In genomic region chr2:33531345-33532059, GRCh38 we compare ENCODE assay signal across 11 cellular contexts. TPM values are rescaled to one million over a fixed set of nuclear protein-coding genes. Genes with fewer than 3 reads are reported as not detected.
DNase-seq lines count a peak whose midpoint lies in the region; ATAC-seq and TF ChIP-seq lines count a peak whose summit lies in the region.
"Had no signal": no experiment of that assay in that cellular context is flagged by ENCODE, and none has a peak within 500 bp of the region (broad histone marks: within the 10 kb centered on the region; RNA-seq: fewer than 3 reads in every experiment).

No MANE protein-coding gene starts in this region.

- CTCF ChIA-PET in IMR-90 (lab: Yijun Ruan, JAX), result interaction anchor here (1.6 kb wide), 1 partner anchor 9 kb away, joined by 3 read pairs; no protein-coding TSS in a partner anchor

- no peak overlapping the region for H3K4me2 ChIP-seq in IMR-90 (ENCODE audit: low read depth, low read length)

- H3K56ac ChIP-seq in IMR-90 (ENCODE audit: extremely low read depth, insufficient read depth, low read length), result 0 out of 2 replicates have a peak overlapping the region, but pooled peaks have one; percentile 5

- H3K27me3 ChIP-seq in IMR-90 (ENCODE audit: control insufficient read depth, insufficient read depth, low read length) (no peaks in the 10 kb centered on the region), spleen (replicated peaks in 1 of 7) (no peaks in the 10 kb centered on the region), vagina (no peaks in the 10 kb centered on the region)

- no peak for TF ChIP-seq RAD21 in IMR-90 (IDR thresholded peaks at IDR 0.05; ENCODE audit: low read length)

- H4K91ac ChIP-seq in IMR-90 (ENCODE audit: insufficient read depth, low read depth, low read length), result peak overlapping the region; percentile 40; the same call in 1 of the 2 replicates

- no peaks in the 10 kb centered on the region for H3K79me1 ChIP-seq in IMR-90 (ENCODE audit: low read depth in 1 of 2, low read length in 2 of 2)

- H2AK9ac ChIP-seq in IMR-90 (replicated peaks; ENCODE audit: low read depth, low read length, poor library complexity), result no peak overlapping the region

- TF ChIP-seq POLR2A in GM19099 (IDR thresholded peaks at IDR 0.05; ENCODE audit: extremely low read depth, insufficient read length, low read depth), result peak; percentile 16
- TF ChIP-seq POLR2A in IMR-90 (IDR thresholded peaks at IDR 0.05; ENCODE audit: low read depth, low read length), result no peak
- TF ChIP-seq POLR2A in spleen (IDR thresholded peaks at IDR 0.05), result no peak
- TF ChIP-seq POLR2A in vagina (IDR thresholded peaks at IDR 0.05), result no peak

- peak overlapping the region; percentile 82 for H2BK120ac ChIP-seq in IMR-90 (ENCODE audit: low read depth, low read length)

- TF ChIP-seq CTCF in IMR-90 (conservative IDR thresholded peaks at IDR 0.05; ENCODE audit: low read depth, low read length) (no peak), choroid plexus epithelial cell (conservative IDR thresholded peaks at IDR 0.05; ENCODE audit: low read depth, low read length) (no peak), spleen (IDR thresholded peaks at IDR 0.05 in 8 of 11, conservative IDR thresholded peaks at IDR 0.05 in 3 of 11) (no peak), vagina (IDR thresholded peaks at IDR 0.05) (no peak)

- H3K36me3 ChIP-seq in IMR-90 (ENCODE audit: control insufficient read depth, insufficient read depth, low read length), result no peaks in the 10 kb centered on the region
- peaks cover 0 to 60% (median 6%) of the 10 kb centered on the region in 6 donors for H3K36me3 ChIP-seq in spleen
- H3K36me3 ChIP-seq in vagina, result no peaks in the 10 kb centered on the region

- H3K4me3 ChIP-seq in IMR-90 (ENCODE audit: insufficient read depth, low read depth, low read length) (no peak overlapping the region), choroid plexus epithelial cell (ENCODE audit: low read depth, low read length) (no peak overlapping the region), spleen (peak overlapping the region in 1 of 8 donors; percentile 8), vagina (no peak overlapping the region)

- H2AK5ac ChIP-seq in IMR-90 (ENCODE audit: low read depth, low read length), result peak overlapping the region; percentile 77

- peaks cover 6% of the 10 kb centered on the region; the same call in 1 of the 2 replicates for H3K9me1 ChIP-seq in IMR-90 (ENCODE audit: insufficient read depth, low read length)

- no CpG with 5 or more reads among the region's 8 CpGs for WGBS in IMR-90 (ENCODE audit: extremely low coverage in 2 of 2, insufficient read length in 1 of 2), 2 experiments
- 69 to 84% (median 76%) methylated on average over 8 of the region's 8 CpGs for WGBS in spleen, 5 donors

- intact Hi-C loops in IMR-90 (cut with micrococcal nuclease) (loop anchor here (2.0 kb wide), 1 partner anchor 55 kb away; the partner anchor contains the start of gene RASGRP3), spleen (cut with DNase I; ENCODE audit: low total_unique reads) (no loop called here), vagina (cut with DNase I) (no loop called here)

- H3K4me1 ChIP-seq in IMR-90 (ENCODE audit: control insufficient read depth, insufficient read depth, low read length) (peaks cover 11% of the 10 kb centered on the region), spleen (peaks cover 0 to 69% (median 21%) of the 10 kb centered on the region in 6 donors), vagina (no peaks in the 10 kb centered on the region)

- POLR2A ChIA-PET in IMR-90 (lab: Charles Lee; ENCODE audit: unreplicated experiment), result no interaction called here

- no peak overlapping the region for H3K9ac ChIP-seq in IMR-90 (ENCODE audit: low read depth, low read length)
- H3K9ac ChIP-seq: KMS-11 had no signal

- 0 out of 2 replicates have a peak overlapping the region, but pooled peaks have one; percentile 71 for H3K23ac ChIP-seq in IMR-90 (ENCODE audit: low read depth, low read length)

- H3K27ac ChIP-seq in IMR-90 (ENCODE audit: insufficient read depth, low read length) (no peak overlapping the region), spleen (peak overlapping the region; percentile 4 to 89 (median 68)), vagina (no peak overlapping the region)
- H3K27ac ChIP-seq: epithelial cell of prostate, KMS-11 had no signal

- peak overlapping the region; percentile 71 for H2BK20ac ChIP-seq in IMR-90 (ENCODE audit: low read depth, low read length)

- ATAC-seq in IMR-90 (ENCODE audit: low read depth) (peak; percentile 4; the same call in 1 of the 2 replicates), GM21786 (IDR thresholded peaks at IDR 0.05; ENCODE audit: unreplicated experiment) (no peak)
- ATAC-seq: stimulated activated effector memory CD8-positive, alpha-beta T cell treated with anti-CD3 and anti-CD28 coated beads, Interleukin-12 subunit alpha, Interleukin-12 subunit beta, amount 100 ng/mL, for 72 hours had no signal

- peak overlapping the region; percentile 0; the same call in 1 of the 2 replicates for H4K5ac ChIP-seq in IMR-90 (ENCODE audit: low read depth, low read length)

- peak overlapping the region in 1 of 2 experiments; percentile 64; a peak in 3 of 4 replicates for H4K8ac ChIP-seq in IMR-90 (ENCODE audit: low read depth in 2 of 2, low read length in 2 of 2)

- H3K9me3 ChIP-seq in IMR-90 (ENCODE audit: control insufficient read depth, insufficient read depth, low read length) (no peaks in the 10 kb centered on the region), spleen (peaks cover 0 to 3% (median under 1%) of the 10 kb centered on the region in 8 donors), vagina (no peaks in the 10 kb centered on the region)

- dilution Hi-C loops in IMR-90 (cut with HindIII; ENCODE audit: low sequenced_read_pairs, unreplicated experiment), result no loop called here

- H3K18ac ChIP-seq in IMR-90 (ENCODE audit: low read depth, low read length), result peak overlapping the region; percentile 35; the same call in 1 of the 2 replicates

- H2BK15ac ChIP-seq in IMR-90 (ENCODE audit: low read depth, low read length), result peak overlapping the region; percentile 29; the same call in 2 of the 3 replicates

- peak overlapping the region; percentile 81 for H3K14ac ChIP-seq in IMR-90 (replicated peaks; ENCODE audit: low read depth, low read length)

- H2BK5ac ChIP-seq in IMR-90 (ENCODE audit: low read depth, low read length, poor library complexity, severe bottlenecking), result peak overlapping the region; percentile 42

- H3K4ac ChIP-seq in IMR-90 (ENCODE audit: low read depth, low read length), result peak overlapping the region; percentile 70

- H4K20me1 ChIP-seq in IMR-90 (ENCODE audit: insufficient read depth, low read length), result no peaks in the 10 kb centered on the region

- peak; percentile 69 for DNase-seq in IMR-90
- peak; percentile 10 for DNase-seq in choroid plexus epithelial cell (ENCODE audit: low read depth)
- no peak for DNase-seq in spleen
- DNase-seq in vagina (ENCODE audit: extremely low spot score in 2 of 2), result no peak
- no peak for DNase-seq in HK-2 (ENCODE audit: unreplicated experiment)
- DNase-seq: NCI-H2171 had no signal

- in situ Hi-C loops in IMR-90 (cut with MboI; ENCODE audit: low sequenced_read_pairs), result no loop called here

- BruUV-seq in IMR-90 (replicated peaks; lab: Mats Ljungman, UMichigan), result no TSS peak

- peak overlapping the region; percentile 84 for H2AFZ ChIP-seq in IMR-90 (replicated peaks; ENCODE audit: low read length, poor library complexity)

TF ChIP-seq in IMR-90, 13 proteins besides CTCF, POLR2A, EP300 and RAD21:
- TF ChIP-seq MAFK (IDR thresholded peaks at IDR 0.05; ENCODE audit: low read depth, low read length) (peak; percentile 47; the same call in 1 of the 2 replicates), MAZ (IDR thresholded peaks at IDR 0.05; ENCODE audit: borderline replicate concordance, low read depth, low read length) (no peak), BHLHE40 (IDR thresholded peaks at IDR 0.05; ENCODE audit: low read depth, low read length) (no peak), CHD1 (IDR thresholded peaks at IDR 0.05; ENCODE audit: low read depth, low read length) (no peak), MXI1 (IDR thresholded peaks at IDR 0.05; ENCODE audit: borderline replicate concordance, low read depth, low read length) (no peak), SMC3 (IDR thresholded peaks at IDR 0.05; ENCODE audit: low read depth, low read length) (no peak), RCOR1 (IDR thresholded peaks at IDR 0.05; ENCODE audit: insufficient replicate concordance, low read length) (peak; percentile 48), NFE2L2 (IDR thresholded peaks at IDR 0.05; ENCODE audit: low read depth, low read length) (no peak), ELK1 (IDR thresholded peaks at IDR 0.05; ENCODE audit: borderline replicate concordance, low read depth, low read length) (no peak), USF2 (IDR thresholded peaks at IDR 0.05; ENCODE audit: low read depth, low read length) (no peak), CEBPB (IDR thresholded peaks at IDR 0.05; ENCODE audit: low read depth, low read length) (no peak)

RNA-seq across cellular contexts. Expression of gene RASGRP3, which starts 55.1 kb away (rescaled TPM):
- total RNA-seq in IMR-90 (2012; rRNA removed), result 2.5 and 3.0 TPM in 2 replicates
- 0.87 and 1.7 TPM in 2 replicates for polyA plus RNA-seq in IMR-90 (2012; rRNA removed)
- 0.42 and 0.52 TPM in 2 replicates for polyA plus RNA-seq in IMR-90 (2012; cell fraction: cytosol; rRNA removed)
- polyA plus RNA-seq in IMR-90 (2012; cell fraction: nucleus; rRNA removed; ENCODE audit: low replicate concordance), result 0.48 and 2.8 TPM in 2 replicates
- 10 to 100 TPM; 38.7 to 68.1 (median 48.7) TPM for total RNA-seq in spleen
- 10 to 100 TPM; 13.2 to 15.9 (median 14.0) TPM for polyA plus RNA-seq in spleen
- 4.2 TPM for total RNA-seq in vagina

Comparison
In these comparisons a context has a peak if more than half of its experiments do, and no peak if none do; other contexts are left out.
1. DNase-seq: peak in IMR-90 (single experiment) and choroid plexus epithelial cell (single experiment); none in spleen (single experiment), vagina (0 of 2) and HK-2 (single experiment).
2. H3K27ac ChIP-seq: peak in spleen (8 of 8); none in IMR-90 (single experiment) and vagina (single experiment).